Comparison of ENCODE assay signal across 1 cellular context in genomic region chr14:93799617-93800016, GRCh38.
A peak's percentile ranks its signal among the peaks of the same experiment; 100 is the strongest.
TF ChIP-seq lines count a peak whose summit lies in the region.

No MANE protein-coding gene starts in this region.

TF ChIP-seq in HepG2, 621 proteins besides CTCF, POLR2A, EP300 and RAD21 (continued from another document and continues in another):
- TF ChIP-seq ZBTB10 (CRISPR knock-in tag; IDR thresholded peaks at IDR 0.05; ENCODE audit: borderline replicate concordance) (no peak), ZBTB46 (CRISPR knock-in tag; IDR thresholded peaks at IDR 0.05; ENCODE audit: borderline replicate concordance) (no peak), CENPX (CRISPR knock-in tag; IDR thresholded peaks at IDR 0.05) (no peak), ZSCAN21 (CRISPR knock-in tag; IDR thresholded peaks at IDR 0.05; ENCODE audit: borderline replicate concordance) (no peak), SP140L (CRISPR knock-in tag; IDR thresholded peaks at IDR 0.05; ENCODE audit: borderline replicate concordance) (no peak), NR1H2 (CRISPR knock-in tag; IDR thresholded peaks at IDR 0.05; ENCODE audit: borderline replicate concordance, low read depth) (no peak), ZNF12 (CRISPR knock-in tag; IDR thresholded peaks at IDR 0.05) (no peak), AGO2 (optimal IDR thresholded peaks at IDR 0.05; ENCODE audit: low read depth, low read length) (no peak), HOXA9 (CRISPR knock-in tag; IDR thresholded peaks at IDR 0.05; ENCODE audit: borderline replicate concordance) (no peak), CBX5 (CRISPR knock-in tag; IDR thresholded peaks at IDR 0.05; ENCODE audit: borderline replicate concordance) (no peak), ZNF44 (CRISPR knock-in tag; IDR thresholded peaks at IDR 0.05) (no peak), NBN (conservative IDR thresholded peaks at IDR 0.05) (no peak), TIGD3 (CRISPR knock-in tag; IDR thresholded peaks at IDR 0.05; ENCODE audit: borderline replicate concordance) (no peak), ZBTB7A (CRISPR knock-in tag; IDR thresholded peaks at IDR 0.05) (no peak), ZNF225 (CRISPR knock-in tag; IDR thresholded peaks at IDR 0.05) (no peak), TRIM24 (CRISPR knock-in tag; IDR thresholded peaks at IDR 0.05) (no peak), ZFP41 (CRISPR knock-in tag; IDR thresholded peaks at IDR 0.05; ENCODE audit: borderline replicate concordance) (no peak), MBNL3 (CRISPR knock-in tag; conservative IDR thresholded peaks at IDR 0.05) (no peak), ZNF619 (CRISPR knock-in tag; IDR thresholded peaks at IDR 0.05) (no peak), HINFP (CRISPR knock-in tag; IDR thresholded peaks at IDR 0.05; ENCODE audit: low read depth) (no peak), FOSL1 (CRISPR knock-in tag; IDR thresholded peaks at IDR 0.05; ENCODE audit: borderline replicate concordance) (no peak), FOSL2 (CRISPR knock-in tag; IDR thresholded peaks at IDR 0.05) (0 out of 2 replicates have a peak, but pooled peaks have one; percentile 33), NONO (IDR thresholded peaks at IDR 0.05) (no peak), NONO (CRISPR knock-in tag; conservative IDR thresholded peaks at IDR 0.05) (no peak), SIX4 (CRISPR knock-in tag; IDR thresholded peaks at IDR 0.05) (no peak), ZNF800 (CRISPR knock-in tag; IDR thresholded peaks at IDR 0.05) (0 out of 2 replicates have a peak, but pooled peaks have one; percentile 61), ZNF878 (CRISPR knock-in tag; IDR thresholded peaks at IDR 0.05) (no peak; the same call in 1 of the 2 replicates), ARHGAP35 (CRISPR knock-in tag; IDR thresholded peaks at IDR 0.05; ENCODE audit: borderline replicate concordance) (no peak), ZNF605 (CRISPR knock-in tag; IDR thresholded peaks at IDR 0.05) (no peak), CREM (IDR thresholded peaks at IDR 0.05) (peak; percentile 24; the same call in 1 of the 2 replicates), CREM (CRISPR knock-in tag; IDR thresholded peaks at IDR 0.05) (no peak), RBFOX2 (IDR thresholded peaks at IDR 0.05; ENCODE audit: low read depth, low read length) (no peak), JDP2 (CRISPR knock-in tag; IDR thresholded peaks at IDR 0.05; ENCODE audit: borderline replicate concordance) (no peak), MYNN (CRISPR knock-in tag; IDR thresholded peaks at IDR 0.05; ENCODE audit: low read depth) (no peak), ATAD3A (CRISPR knock-in tag; IDR thresholded peaks at IDR 0.05) (no peak), MED1 (CRISPR knock-in tag; IDR thresholded peaks at IDR 0.05) (peak; percentile 30; the same call in 1 of the 2 replicates), ZNF761 (CRISPR knock-in tag; conservative IDR thresholded peaks at IDR 0.05) (0 out of 2 replicates have a peak, but pooled peaks have one; percentile 47), HOXD1 (CRISPR knock-in tag; IDR thresholded peaks at IDR 0.05) (no peak), ZNF224 (CRISPR knock-in tag; IDR thresholded peaks at IDR 0.05) (no peak), RNF2 (conservative IDR thresholded peaks at IDR 0.05; ENCODE audit: low read depth) (no peak), HMG20B (CRISPR knock-in tag; conservative IDR thresholded peaks at IDR 0.05) (no peak), ATRX (CRISPR knock-in tag; IDR thresholded peaks at IDR 0.05; ENCODE audit: borderline replicate concordance) (no peak), SNRNP70 (IDR thresholded peaks at IDR 0.05; ENCODE audit: low read depth, low read length) (no peak), TCF7 (IDR thresholded peaks at IDR 0.05; ENCODE audit: low read depth) (peak; percentile 26; the same call in 1 of the 2 replicates), BRCA1 (CRISPR knock-in tag; IDR thresholded peaks at IDR 0.05) (no peak), ZNF17 (CRISPR knock-in tag; IDR thresholded peaks at IDR 0.05) (no peak), NR3C1 (CRISPR knock-in tag; IDR thresholded peaks at IDR 0.05) (no peak), ZNF264 (CRISPR knock-in tag; IDR thresholded peaks at IDR 0.05) (no peak), REL (CRISPR knock-in tag; conservative IDR thresholded peaks at IDR 0.05) (no peak), RFX1 (IDR thresholded peaks at IDR 0.05) (no peak), ATF1 (CRISPR knock-in tag; IDR thresholded peaks at IDR 0.05) (0 out of 2 replicates have a peak, but pooled peaks have one; percentile 10), U2AF1 (optimal IDR thresholded peaks at IDR 0.05; ENCODE audit: low read depth, low read length) (no peak), MXD3 (CRISPR knock-in tag; IDR thresholded peaks at IDR 0.05) (no peak), ZNF451 (CRISPR knock-in tag; IDR thresholded peaks at IDR 0.05) (no peak), ZNF30 (CRISPR knock-in tag; IDR thresholded peaks at IDR 0.05) (no peak), ZNF607 (CRISPR knock-in tag; IDR thresholded peaks at IDR 0.05; ENCODE audit: borderline replicate concordance) (no peak), EHMT2 (IDR thresholded peaks at IDR 0.05; ENCODE audit: borderline replicate concordance, low read depth, low read length) (no peak)
- TF ChIP-seq, protein P1, sequence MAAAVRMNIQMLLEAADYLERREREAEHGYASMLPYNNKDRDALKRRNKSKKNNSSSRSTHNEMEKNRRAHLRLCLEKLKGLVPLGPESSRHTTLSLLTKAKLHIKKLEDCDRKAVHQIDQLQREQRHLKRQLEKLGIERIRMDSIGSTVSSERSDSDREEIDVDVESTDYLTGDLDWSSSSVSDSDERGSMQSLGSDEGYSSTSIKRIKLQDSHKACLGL (CRISPR knock-in tag; IDR thresholded peaks at IDR 0.05): no peak
- TF ChIP-seq, protein P2, sequence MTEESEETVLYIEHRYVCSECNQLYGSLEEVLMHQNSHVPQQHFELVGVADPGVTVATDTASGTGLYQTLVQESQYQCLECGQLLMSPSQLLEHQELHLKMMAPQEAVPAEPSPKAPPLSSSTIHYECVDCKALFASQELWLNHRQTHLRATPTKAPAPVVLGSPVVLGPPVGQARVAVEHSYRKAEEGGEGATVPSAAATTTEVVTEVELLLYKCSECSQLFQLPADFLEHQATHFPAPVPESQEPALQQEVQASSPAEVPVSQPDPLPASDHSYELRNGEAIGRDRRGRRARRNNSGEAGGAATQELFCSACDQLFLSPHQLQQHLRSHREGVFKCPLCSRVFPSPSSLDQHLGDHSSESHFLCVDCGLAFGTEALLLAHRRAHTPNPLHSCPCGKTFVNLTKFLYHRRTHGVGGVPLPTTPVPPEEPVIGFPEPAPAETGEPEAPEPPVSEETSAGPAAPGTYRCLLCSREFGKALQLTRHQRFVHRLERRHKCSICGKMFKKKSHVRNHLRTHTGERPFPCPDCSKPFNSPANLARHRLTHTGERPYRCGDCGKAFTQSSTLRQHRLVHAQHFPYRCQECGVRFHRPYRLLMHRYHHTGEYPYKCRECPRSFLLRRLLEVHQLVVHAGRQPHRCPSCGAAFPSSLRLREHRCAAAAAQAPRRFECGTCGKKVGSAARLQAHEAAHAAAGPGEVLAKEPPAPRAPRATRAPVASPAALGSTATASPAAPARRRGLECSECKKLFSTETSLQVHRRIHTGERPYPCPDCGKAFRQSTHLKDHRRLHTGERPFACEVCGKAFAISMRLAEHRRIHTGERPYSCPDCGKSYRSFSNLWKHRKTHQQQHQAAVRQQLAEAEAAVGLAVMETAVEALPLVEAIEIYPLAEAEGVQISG (CRISPR knock-in tag; IDR thresholded peaks at IDR 0.05): no peak
- TF ChIP-seq, protein P3, sequence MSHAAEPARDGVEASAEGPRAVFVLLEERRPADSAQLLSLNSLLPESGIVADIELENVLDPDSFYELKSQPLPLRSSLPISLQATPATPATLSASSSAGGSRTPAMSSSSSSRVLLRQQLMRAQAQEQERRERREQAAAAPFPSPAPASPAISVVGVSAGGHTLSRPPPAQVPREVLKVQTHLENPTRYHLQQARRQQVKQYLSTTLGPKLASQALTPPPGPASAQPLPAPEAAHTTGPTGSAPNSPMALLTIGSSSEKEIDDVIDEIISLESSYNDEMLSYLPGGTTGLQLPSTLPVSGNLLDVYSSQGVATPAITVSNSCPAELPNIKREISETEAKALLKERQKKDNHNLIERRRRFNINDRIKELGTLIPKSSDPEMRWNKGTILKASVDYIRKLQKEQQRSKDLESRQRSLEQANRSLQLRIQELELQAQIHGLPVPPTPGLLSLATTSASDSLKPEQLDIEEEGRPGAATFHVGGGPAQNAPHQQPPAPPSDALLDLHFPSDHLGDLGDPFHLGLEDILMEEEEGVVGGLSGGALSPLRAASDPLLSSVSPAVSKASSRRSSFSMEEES (CRISPR knock-in tag; IDR thresholded peaks at IDR 0.05): no peak
- TF ChIP-seq, protein P4, sequence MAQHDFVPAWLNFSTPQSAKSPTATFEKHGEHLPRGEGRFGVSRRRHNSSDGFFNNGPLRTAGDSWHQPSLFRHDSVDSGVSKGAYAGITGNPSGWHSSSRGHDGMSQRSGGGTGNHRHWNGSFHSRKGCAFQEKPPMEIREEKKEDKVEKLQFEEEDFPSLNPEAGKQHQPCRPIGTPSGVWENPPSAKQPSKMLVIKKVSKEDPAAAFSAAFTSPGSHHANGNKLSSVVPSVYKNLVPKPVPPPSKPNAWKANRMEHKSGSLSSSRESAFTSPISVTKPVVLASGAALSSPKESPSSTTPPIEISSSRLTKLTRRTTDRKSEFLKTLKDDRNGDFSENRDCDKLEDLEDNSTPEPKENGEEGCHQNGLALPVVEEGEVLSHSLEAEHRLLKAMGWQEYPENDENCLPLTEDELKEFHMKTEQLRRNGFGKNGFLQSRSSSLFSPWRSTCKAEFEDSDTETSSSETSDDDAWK (CRISPR knock-in tag; IDR thresholded peaks at IDR 0.05): no peak
